ENCODE assay signal across 7 cellular contexts in the genomic region with DNA sequence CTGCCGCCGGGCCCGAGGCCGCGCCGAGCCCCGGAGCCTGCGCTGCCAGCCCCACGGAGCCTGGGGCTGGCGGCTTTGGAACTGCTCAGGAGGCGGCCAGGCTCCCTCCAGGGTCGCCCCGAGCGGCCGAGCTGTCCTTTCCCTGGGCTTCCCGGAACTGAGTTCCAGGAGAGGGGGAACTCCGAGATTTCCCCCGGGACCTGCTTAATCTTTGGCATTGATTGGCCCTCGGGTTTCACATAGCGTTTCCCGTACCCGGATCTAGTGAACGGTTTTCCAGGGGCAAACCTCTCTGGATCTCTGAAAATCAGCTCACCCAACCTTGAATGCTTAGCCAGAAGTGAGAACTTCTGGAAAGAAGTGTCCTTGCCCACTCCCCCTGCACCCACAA. TPM values are rescaled to one million over a fixed set of nuclear protein-coding genes. Genes with fewer than 3 reads are reported as not detected.
DNase-seq lines count a peak whose midpoint lies in the region; ATAC-seq, FAIRE-seq and TF ChIP-seq lines count a peak whose summit lies in the region.

No MANE protein-coding gene starts in this region.

- FAIRE-seq in RCC 7860 (lab: Jason Lieb, UNC), result no peak

- H3K36me3 Mint-ChIP-seq in endodermal cell (ENCODE audit: low read depth), result peaks cover 4% of the 10 kb centered on the region
- H3K36me3 Mint-ChIP-seq in neural crest cell (ENCODE audit: low read depth), result no peaks in the 10 kb centered on the region

- peak overlapping the region; percentile 72 for H3K4me3 Mint-ChIP-seq in endodermal cell
- peak overlapping the region; percentile 92 for H3K4me3 Mint-ChIP-seq in neural crest cell

- no peaks in the 10 kb centered on the region for H3K9me3 ChIP-seq in DND-41 (ENCODE audit: insufficient read depth, low read length, severe bottlenecking)
- H3K9me3 ChIP-seq in endodermal cell (ENCODE audit: control insufficient read depth, low read length), result no peaks in the 10 kb centered on the region

- POLR2A ChIA-PET in HEK293T (lab: Yijun Ruan, JAX), result interaction anchor here (0.6 to 1.8 kb wide), 4 partner anchors 7 to 232 kb away, joined by 3 to 8 read pairs (median 5); no protein-coding TSS in a partner anchor

- H3K4me3 ChIP-seq in DND-41 (ENCODE audit: low read depth in 1 of 2, low read length in 2 of 2) (peak overlapping the region; percentile 83 to 90; a peak in 3 of 4 replicates), endodermal cell (ENCODE audit: low read length) (peak overlapping the region; percentile 91)

- H3K9me3 Mint-ChIP-seq in endodermal cell (no peaks in the 10 kb centered on the region), neural crest cell (no peaks in the 10 kb centered on the region)

- H3K27me3 ChIP-seq in DND-41 (ENCODE audit: insufficient read depth, low read length, poor library complexity) (no peaks in the 10 kb centered on the region), endodermal cell (ENCODE audit: control insufficient read depth, insufficient read depth, low read length, poor library complexity, severe bottlenecking) (no peaks in the 10 kb centered on the region)

- ATAC-seq in DND-41 (ENCODE audit: insufficient read depth, low read depth), result no peak

- TF ChIP-seq CTCF in DND-41 (IDR thresholded peaks at IDR 0.05; ENCODE audit: borderline replicate concordance, extremely low read depth, low read length, poor library complexity, severe bottlenecking) (no peak), endodermal cell (conservative IDR thresholded peaks at IDR 0.05) (no peak), neural crest cell (conservative IDR thresholded peaks at IDR 0.05) (no peak)

- peak overlapping the region; percentile 98 for H3K27ac ChIP-seq in DND-41 (ENCODE audit: low read length)
- H3K27ac ChIP-seq in endodermal cell (ENCODE audit: low read depth, low read length), result no peak overlapping the region

- H3K36me3 ChIP-seq in DND-41 (ENCODE audit: insufficient read depth, low read length) (peaks cover 15% of the 10 kb centered on the region), endodermal cell (ENCODE audit: control insufficient read depth, insufficient read depth, low read length) (no peaks in the 10 kb centered on the region)

- H3K27me3 Mint-ChIP-seq in endodermal cell (ENCODE audit: insufficient read depth) (peaks cover 4% of the 10 kb centered on the region), neural crest cell (ENCODE audit: low read depth) (peaks cover 7% of the 10 kb centered on the region)

- peak overlapping the region; percentile 91 for H3K4me2 ChIP-seq in DND-41 (ENCODE audit: insufficient read depth, low read length)

- DNase-seq in DND-41 (no peak), HEK293T (ENCODE audit: extremely low spot score) (peak; percentile 54), RCC 7860 (ENCODE audit: low spot score) (peak; percentile 31), endodermal cell (no peak), neural crest cell (ENCODE audit: low read depth, low spot score) (peak; percentile 42), KG1 (lab: John Stamatoyannopoulos, UW) (no peak), NCI-H187 (lab: John Stamatoyannopoulos, UW) (no peak)

- peaks cover 10% of the 10 kb centered on the region for H3K4me1 Mint-ChIP-seq in endodermal cell
- H3K4me1 Mint-ChIP-seq in neural crest cell, result peaks cover 29% of the 10 kb centered on the region

- H3K9ac ChIP-seq in DND-41 (ENCODE audit: low read depth, low read length), result peak overlapping the region; percentile 94
- peak overlapping the region; percentile 77 for H3K9ac ChIP-seq in endodermal cell (ENCODE audit: extremely low read depth, low read length, poor library complexity, severe bottlenecking)

- 1% methylated on average over 22 to 23 of the region's 23 CpGs for WGBS in endodermal cell (ENCODE audit: insufficient coverage in 1 of 2, insufficient read length in 1 of 2), 2 experiments

- H4K20me1 ChIP-seq in DND-41 (ENCODE audit: insufficient read depth, low read length), result no peaks in the 10 kb centered on the region

- H3K27ac Mint-ChIP-seq in endodermal cell (peak overlapping the region; percentile 89), neural crest cell (ENCODE audit: unreplicated experiment) (peak overlapping the region; percentile 89)

- H3K79me2 ChIP-seq in DND-41 (ENCODE audit: insufficient read depth, low read length), result peaks cover 40% of the 10 kb centered on the region

- H2AFZ ChIP-seq in DND-41 (ENCODE audit: low read depth, low read length), result peak overlapping the region; percentile 62

- CTCF ChIA-PET in HEK293T (lab: Yijun Ruan, JAX), result interaction anchor here (0.6 to 1.6 kb wide), 4 partner anchors 11 to 272 kb away, joined by 3 to 4 read pairs (median 3); no protein-coding TSS in a partner anchor

- H3K4me1 ChIP-seq in DND-41 (ENCODE audit: insufficient read depth, low read length) (peaks cover 53% of the 10 kb centered on the region), endodermal cell (ENCODE audit: control insufficient read depth, insufficient read depth, low read length) (no peaks in the 10 kb centered on the region)

TF ChIP-seq in HEK293T, 16 proteins besides CTCF, POLR2A, EP300 and RAD21:
- TF ChIP-seq CTBP1 (IDR thresholded peaks at IDR 0.05; ENCODE audit: borderline replicate concordance) (no peak), FOXM1 (IDR thresholded peaks at IDR 0.05; ENCODE audit: borderline replicate concordance) (no peak), FOXK2 (IDR thresholded peaks at IDR 0.05) (no peak), L3MBTL2 (conservative IDR thresholded peaks at IDR 0.05) (no peak), SP1 (IDR thresholded peaks at IDR 0.05) (no peak), SUZ12 (IDR thresholded peaks at IDR 0.05) (no peak), BHLHE40 (IDR thresholded peaks at IDR 0.05; ENCODE audit: borderline replicate concordance) (no peak), ARNT (IDR thresholded peaks at IDR 0.05) (no peak), ELF4 (IDR thresholded peaks at IDR 0.05) (no peak)
- TF ChIP-seq, protein P1, sequence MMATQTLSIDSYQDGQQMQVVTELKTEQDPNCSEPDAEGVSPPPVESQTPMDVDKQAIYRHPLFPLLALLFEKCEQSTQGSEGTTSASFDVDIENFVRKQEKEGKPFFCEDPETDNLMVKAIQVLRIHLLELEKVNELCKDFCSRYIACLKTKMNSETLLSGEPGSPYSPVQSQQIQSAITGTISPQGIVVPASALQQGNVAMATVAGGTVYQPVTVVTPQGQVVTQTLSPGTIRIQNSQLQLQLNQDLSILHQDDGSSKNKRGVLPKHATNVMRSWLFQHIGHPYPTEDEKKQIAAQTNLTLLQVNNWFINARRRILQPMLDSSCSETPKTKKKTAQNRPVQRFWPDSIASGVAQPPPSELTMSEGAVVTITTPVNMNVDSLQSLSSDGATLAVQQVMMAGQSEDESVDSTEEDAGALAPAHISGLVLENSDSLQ (IDR thresholded peaks at IDR 0.05), result no peak

RNA-seq across cellular contexts. Expression of a gene that starts 0.5 kb away (rescaled TPM):
- total RNA-seq in endodermal cell, result 10 to 100 TPM; 21.5 to 34.4 TPM
- polyA plus RNA-seq in endodermal cell (2013, experiment 1 of 2), result 14.8 TPM
- polyA plus RNA-seq in endodermal cell (2013, experiment 2 of 2), result 14.2 TPM
- total RNA-seq in neural crest cell, result 23.4 and 23.9 TPM in 2 replicates

RNA-seq across cellular contexts. Expression of a gene that starts 57.6 kb away (rescaled TPM):
- total RNA-seq in endodermal cell (10 to 100 TPM; 20.4 to 26.9 TPM), neural crest cell (1.3 and 1.8 TPM in 2 replicates)
- 10.5 TPM for polyA plus RNA-seq in endodermal cell (2013, experiment 1 of 2)
- 10.7 TPM for polyA plus RNA-seq in endodermal cell (2013, experiment 2 of 2)

Comparison
In these comparisons a context has a peak if more than half of its experiments do, and no peak if none do; other contexts are left out.
1. DNase-seq: peak in HEK293T (single experiment), RCC 7860 (single experiment) and neural crest cell (single experiment); none in DND-41 (single experiment), endodermal cell (single experiment), KG1 (single experiment) and NCI-H187 (0 of 2).